16 cellular contexts compared by ENCODE assay signal in the genomic region with DNA sequence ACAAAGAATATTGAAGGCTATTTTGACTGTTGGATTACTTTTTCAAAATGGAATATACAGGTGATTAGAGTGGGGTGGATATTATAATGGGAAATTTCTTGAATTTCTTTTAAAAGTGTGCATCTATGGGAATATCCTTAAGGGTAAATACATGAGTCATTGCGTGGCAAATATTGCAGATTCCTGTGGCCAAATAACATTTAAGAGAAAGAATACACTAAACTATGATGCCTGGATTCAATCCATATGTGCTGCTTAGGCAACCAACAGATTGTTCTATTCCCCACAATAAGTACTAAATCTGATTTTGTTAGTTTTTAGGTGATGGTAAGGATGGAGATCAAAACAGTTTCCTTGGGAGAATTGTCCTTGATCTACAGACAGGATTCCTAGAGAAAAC.
DNase-seq lines count a peak whose midpoint lies in the region; ATAC-seq and TF ChIP-seq lines count a peak whose summit lies in the region.
"Had no signal": no experiment of that assay in that cellular context is flagged by ENCODE, and none has a peak within 500 bp of the region (broad histone marks: within the 10 kb centered on the region; RNA-seq: fewer than 3 reads in every experiment).

No MANE protein-coding gene starts in this region.

- H3K4me2 ChIP-seq in mammary epithelial cell (ENCODE audit: insufficient read depth, low read depth, low read length): no peak overlapping the region
- H3K4me2 ChIP-seq in MM.1S (ENCODE audit: low read depth, low read length): no peak overlapping the region

- H3K4me3 ChIP-seq in mammary epithelial cell (replicated peaks in 1 of 3; ENCODE audit: insufficient read depth in 1 of 3, low read depth in 2 of 3, low read length in 3 of 3) (no peak overlapping the region), kidney epithelial cell (ENCODE audit: low read depth, low read length) (no peak overlapping the region), MM.1S (ENCODE audit: low read length) (no peak overlapping the region)

- no peaks in the 10 kb centered on the region for H3K9me3 ChIP-seq in mammary epithelial cell (replicated peaks; ENCODE audit: insufficient read depth, low read length)
- H3K9me3 ChIP-seq in MM.1S (replicated peaks; ENCODE audit: insufficient read depth, low read length): no peaks in the 10 kb centered on the region

- no peak overlapping the region for H3K9ac ChIP-seq in mammary epithelial cell (ENCODE audit: insufficient read depth, low read length)
- H3K9ac ChIP-seq in MM.1S (ENCODE audit: low read length): no peak overlapping the region

- H3K27me3 ChIP-seq in mammary epithelial cell (ENCODE audit: insufficient read depth, low read length) (no peaks in the 10 kb centered on the region), kidney epithelial cell (ENCODE audit: control insufficient read depth, insufficient read depth, low read length) (no peaks in the 10 kb centered on the region), MM.1S (replicated peaks; ENCODE audit: insufficient read depth, low read length) (no peaks in the 10 kb centered on the region)

- no peaks in the 10 kb centered on the region for H3K36me3 ChIP-seq in mammary epithelial cell (ENCODE audit: insufficient read depth, low read length)
- H3K36me3 ChIP-seq in kidney epithelial cell (ENCODE audit: control insufficient read depth, insufficient read depth, low read length): no peaks in the 10 kb centered on the region
- H3K36me3 ChIP-seq in MM.1S (replicated peaks; ENCODE audit: insufficient read depth, low read length): no peaks in the 10 kb centered on the region

- peaks cover 25% of the 10 kb centered on the region for H3K4me1 ChIP-seq in mammary epithelial cell (ENCODE audit: insufficient read depth, low read length)
- H3K4me1 ChIP-seq in MM.1S (ENCODE audit: low read length): no peaks in the 10 kb centered on the region

- no peak overlapping the region for H3K27ac ChIP-seq in mammary epithelial cell (ENCODE audit: insufficient read depth, low read depth, low read length)
- H3K27ac ChIP-seq in MM.1S (ENCODE audit: low read length): no peak overlapping the region

- no peaks in the 10 kb centered on the region for H3K79me2 ChIP-seq in mammary epithelial cell (ENCODE audit: insufficient read depth, low read length)
- H3K79me2 ChIP-seq in MM.1S (ENCODE audit: low read length): no peaks in the 10 kb centered on the region

- ATAC-seq in GM18873 (IDR thresholded peaks at IDR 0.05; ENCODE audit: low FRiP score, unreplicated experiment): no peak
- ATAC-seq in GM21528 (IDR thresholded peaks at IDR 0.05; ENCODE audit: low FRiP score, unreplicated experiment): no peak
- ATAC-seq in GM21360 (IDR thresholded peaks at IDR 0.05; ENCODE audit: unreplicated experiment): no peak
- ATAC-seq: left lobe of liver had no signal

- TF ChIP-seq CTCF in mammary epithelial cell (conservative IDR thresholded peaks at IDR 0.05 in 1 of 2, IDR thresholded peaks at IDR 0.05 in 1 of 2; ENCODE audit: extremely low read depth in 1 of 2, insufficient read depth in 1 of 2, low read depth in 1 of 2, low read length in 2 of 2) (no peak), kidney epithelial cell (IDR thresholded peaks at IDR 0.05; ENCODE audit: insufficient read depth, low read length, poor library complexity, severe bottlenecking) (no peak), MM.1S (IDR thresholded peaks at IDR 0.05; ENCODE audit: low read length) (no peak)

- dilution Hi-C loops in mammary epithelial cell (cut with HindIII; ENCODE audit: low sequenced_read_pairs): no loop called here

- H2AFZ ChIP-seq in mammary epithelial cell (ENCODE audit: low read depth, low read length): no peak overlapping the region
- H2AFZ ChIP-seq in MM.1S (ENCODE audit: low read length): no peak overlapping the region

- DNase-seq in AG20443 (ENCODE audit: low spot score) (peak; percentile 24), M059J (ENCODE audit: low read depth) (peak; percentile 66), mammary epithelial cell (peak; percentile 67), kidney epithelial cell (ENCODE audit: low read depth) (peak; percentile 14), MM.1S (no peak)
- DNase-seq: activated CD8-positive, alpha-beta memory T cell treated with anti-CD3 and anti-CD28 coated beads for 24 hours; CD4-positive, CD25-positive, alpha-beta regulatory T cell; GF-D8; hippocampal formation; NCI-H2171; stimulated activated CD4-positive, alpha-beta T cell treated with anti-CD3 and anti-CD28 coated beads, Interleukin-1b, Interleukin-23, amount 100 ng/mL, for 48 hours; stimulated activated CD8-positive, alpha-beta memory T cell treated with anti-CD3 and anti-CD28 coated beads, Interleukin-4, amount 100 ng/mL, for 48 hours had no signal

- in situ Hi-C loops in mammary epithelial cell (cut with MboI; ENCODE audit: low sequenced_read_pairs in 2 of 2): no loop called here

- BruUV-seq in mammary epithelial cell (replicated peaks; lab: Mats Ljungman, UMichigan): no TSS peak

- intact Hi-C loops in mammary epithelial cell (cut with micrococcal nuclease): no loop called here

- H3K9me2 ChIP-seq in MM.1S (replicated peaks; ENCODE audit: insufficient read depth, low read length): no peaks in the 10 kb centered on the region

- H4K20me1 ChIP-seq in mammary epithelial cell (ENCODE audit: insufficient read depth, low read length) (no peaks in the 10 kb centered on the region), MM.1S (ENCODE audit: insufficient read depth, low read length) (no peaks in the 10 kb centered on the region; the same call in 1 of the 2 replicates)

- no peaks in the 10 kb centered on the region for H3F3A ChIP-seq in MM.1S (ENCODE audit: insufficient read depth, low read length)

- WGBS in mammary epithelial cell (ENCODE audit: low coverage, missing lambda C conversion rate): 0% methylated on average over 1 of the region's 1 CpG

- CTCF ChIA-PET in mammary epithelial cell (lab: Charles Lee; ENCODE audit: low non-redundant PET): no interaction called here
